ENCODE assay signal across 10 cellular contexts in genomic region chr3:105853801-105854432, GRCh38. TPM values are rescaled to one million over a fixed set of nuclear protein-coding genes. Genes with fewer than 3 reads are reported as not detected.
A peak's percentile ranks its signal among the peaks of the same experiment; 100 is the strongest.
DNase-seq lines count a peak whose midpoint lies in the region; ATAC-seq, FAIRE-seq and TF ChIP-seq lines count a peak whose summit lies in the region.
"Had no signal": no experiment of that assay in that cellular context is flagged by ENCODE, and none has a peak within 500 bp of the region (broad histone marks: within the 10 kb centered on the region; RNA-seq: fewer than 3 reads in every experiment).

No MANE protein-coding gene starts in this region.

- ATAC-seq in GM18520 (IDR thresholded peaks at IDR 0.05; ENCODE audit: unreplicated experiment) (peak; percentile 84), GM21529 (IDR thresholded peaks at IDR 0.05; ENCODE audit: unreplicated experiment) (peak; percentile 96), HG03378 (IDR thresholded peaks at IDR 0.05; ENCODE audit: unreplicated experiment) (peak; percentile 91)
- ATAC-seq: right lobe of liver had no signal

- H3K27ac Mint-ChIP-seq in activated naive CD4-positive, alpha-beta T cell treated with anti-CD3 and anti-CD28 coated beads for 36 hours = no peak overlapping the region
- no peak overlapping the region for H3K27ac Mint-ChIP-seq in progenitor cell of endocrine pancreas

- peak; percentile 66 for FAIRE-seq in islet of Langerhans (lab: Jason Lieb, UNC)

- CTCF ChIA-PET in activated naive CD4-positive, alpha-beta T cell treated with anti-CD3 and anti-CD28 coated beads for 36 hours (lab: Charles Lee) = no interaction called here

- no peak for DNase-seq in activated naive CD4-positive, alpha-beta T cell treated with anti-CD3 and anti-CD28 coated beads for 36 hours
- DNase-seq in progenitor cell of endocrine pancreas (ENCODE audit: low spot score, unreplicated experiment) (no peak), NCI-H2107 treated with DMSO at 0.1 percent for 48 hours (lab: John Stamatoyannopoulos, UW; ENCODE audit: unreplicated experiment) (no peak), NCI-H2107 (lab: John Stamatoyannopoulos, UW) (no peak)
- DNase-seq: stimulated activated naive CD4-positive, alpha-beta T cell treated with Interleukin-2 at 50 U/mL for 16 hours had no signal

- peaks cover 3% of the 10 kb centered on the region for H3K9me3 Mint-ChIP-seq in activated naive CD4-positive, alpha-beta T cell treated with anti-CD3 and anti-CD28 coated beads for 36 hours
- no peaks in the 10 kb centered on the region for H3K9me3 Mint-ChIP-seq in progenitor cell of endocrine pancreas (ENCODE audit: low read depth)

- no peaks in the 10 kb centered on the region for H3K27me3 Mint-ChIP-seq in activated naive CD4-positive, alpha-beta T cell treated with anti-CD3 and anti-CD28 coated beads for 36 hours (ENCODE audit: low read depth)
- H3K27me3 Mint-ChIP-seq in progenitor cell of endocrine pancreas = no peaks in the 10 kb centered on the region

- no peak for TF ChIP-seq CTCF in progenitor cell of endocrine pancreas (IDR thresholded peaks at IDR 0.05; ENCODE audit: unreplicated experiment)

- peaks cover 42% of the 10 kb centered on the region for H3K36me3 Mint-ChIP-seq in activated naive CD4-positive, alpha-beta T cell treated with anti-CD3 and anti-CD28 coated beads for 36 hours (ENCODE audit: low read depth)
- peaks cover 27% of the 10 kb centered on the region for H3K36me3 Mint-ChIP-seq in progenitor cell of endocrine pancreas (ENCODE audit: insufficient read depth)

- peaks cover 49% of the 10 kb centered on the region for H3K4me1 Mint-ChIP-seq in activated naive CD4-positive, alpha-beta T cell treated with anti-CD3 and anti-CD28 coated beads for 36 hours (ENCODE audit: low read depth)
- H3K4me1 Mint-ChIP-seq in progenitor cell of endocrine pancreas (ENCODE audit: low read depth) = peaks cover 2% of the 10 kb centered on the region

- intact Hi-C loops in activated naive CD4-positive, alpha-beta T cell treated with anti-CD3 and anti-CD28 coated beads for 36 hours (cut with micrococcal nuclease) = loop anchor here (1.0 kb wide), 1 partner anchor 9 kb away; no protein-coding TSS in a partner anchor

- no peak overlapping the region for H3K4me3 Mint-ChIP-seq in activated naive CD4-positive, alpha-beta T cell treated with anti-CD3 and anti-CD28 coated beads for 36 hours
- H3K4me3 Mint-ChIP-seq in progenitor cell of endocrine pancreas (ENCODE audit: low read depth) = no peak overlapping the region

RNA-seq across cellular contexts. Expression of gene CBLB, which starts 14.9 kb away (rescaled TPM):
- total RNA-seq in activated naive CD4-positive, alpha-beta T cell treated with anti-CD3 and anti-CD28 coated beads for 36 hours = 10 to 100 TPM; 72.8 to 78.9 TPM
- total RNA-seq in progenitor cell of endocrine pancreas = 64.1 and 69.8 TPM in 2 replicates
